Comparison of ENCODE assay signal across 7 cellular contexts in the genomic region with DNA sequence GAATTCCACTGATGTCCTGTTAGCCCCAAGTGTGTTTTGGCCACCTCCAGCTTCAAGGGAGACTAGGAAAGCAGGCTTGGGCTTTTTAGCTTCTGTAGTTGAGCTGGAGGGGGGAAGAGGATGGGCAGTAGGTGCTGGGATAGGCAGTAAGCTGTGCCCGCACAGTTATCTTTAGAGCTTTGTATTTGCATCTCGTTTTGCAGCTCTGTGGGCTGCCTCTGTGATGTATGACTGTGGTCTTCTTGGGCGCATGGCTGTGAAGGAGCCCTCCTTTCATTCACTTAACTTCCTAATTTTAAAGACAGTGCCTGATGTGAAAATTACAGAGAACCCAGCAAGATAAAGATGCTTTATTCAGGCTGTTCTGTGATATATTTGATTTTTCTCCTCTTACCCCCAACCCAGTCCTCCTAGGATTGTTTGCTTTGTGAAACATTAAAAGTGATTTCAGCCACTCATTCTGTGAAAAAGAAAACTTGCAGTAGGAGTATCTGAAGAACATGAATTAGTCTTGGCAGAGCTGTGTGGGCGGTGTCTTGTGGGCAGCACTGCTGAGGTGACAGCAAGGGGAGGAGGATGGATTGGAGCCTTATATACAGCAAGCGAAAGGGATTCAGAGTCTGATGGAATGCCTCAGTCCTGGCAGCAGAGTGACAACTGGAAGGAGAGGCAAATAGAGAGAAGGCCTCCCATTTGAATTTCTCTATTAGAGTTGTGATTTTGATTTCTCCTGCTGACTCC.
A peak's percentile ranks its signal among the peaks of the same experiment; 100 is the strongest.
DNase-seq lines count a peak whose midpoint lies in the region; ATAC-seq and TF ChIP-seq lines count a peak whose summit lies in the region.

No MANE protein-coding gene starts in this region.

- H3K27me3 Mint-ChIP-seq in effector memory CD8-positive, alpha-beta T cell, result no peaks in the 10 kb centered on the region
- H3K27me3 Mint-ChIP-seq in endothelial cell (ENCODE audit: unreplicated experiment), result peaks cover 4% of the 10 kb centered on the region

- H3K4me1 ChIP-seq in OCI-LY1 (ENCODE audit: insufficient read depth, low read length, severe bottlenecking), result peaks cover 34% of the 10 kb centered on the region

- TF ChIP-seq CTCF in OCI-LY1 (IDR thresholded peaks at IDR 0.05; ENCODE audit: low read length) (no peak), dorsolateral prefrontal cortex (IDR thresholded peaks at IDR 0.05 in 54 of 56, conservative IDR thresholded peaks at IDR 0.05 in 2 of 56; ENCODE audit: low read depth in 1 of 56, partially characterized antibody in 56 of 56) (no peak), endothelial cell (IDR thresholded peaks at IDR 0.05; ENCODE audit: unreplicated experiment) (no peak)

- H3K36me3 Mint-ChIP-seq in effector memory CD8-positive, alpha-beta T cell (ENCODE audit: insufficient read depth), result peaks cover 7% of the 10 kb centered on the region
- H3K36me3 Mint-ChIP-seq in endothelial cell (ENCODE audit: low read depth, unreplicated experiment), result peaks cover 37% of the 10 kb centered on the region

- no peaks in the 10 kb centered on the region for H3K9me3 Mint-ChIP-seq in effector memory CD8-positive, alpha-beta T cell
- H3K9me3 Mint-ChIP-seq in endothelial cell (ENCODE audit: unreplicated experiment), result no peaks in the 10 kb centered on the region

- peak overlapping the region; percentile 22; the same call in 1 of the 2 replicates for H3K4me2 ChIP-seq in OCI-LY1 (ENCODE audit: low read length)

- peak overlapping the region; percentile 2 for H3K4me3 ChIP-seq in OCI-LY1 (ENCODE audit: low read depth, low read length, poor library complexity, severe bottlenecking)
- H3K4me3 ChIP-seq in dorsolateral prefrontal cortex, result no peak overlapping the region

- peaks cover 39% of the 10 kb centered on the region for H3K36me3 ChIP-seq in OCI-LY1 (ENCODE audit: insufficient read depth, low read length)

- H3K27ac ChIP-seq in OCI-LY1 (ENCODE audit: low read depth, low read length, poor library complexity, severe bottlenecking) (peak overlapping the region; percentile 87), dorsolateral prefrontal cortex (peak overlapping the region in 12 of 59 donors; percentile 12 to 76 (median 56))

- ATAC-seq in GM21825 (IDR thresholded peaks at IDR 0.05; ENCODE audit: unreplicated experiment), result peak; percentile 64
- no peak for ATAC-seq in effector memory CD8-positive, alpha-beta T cell (replicated peaks)

- intact Hi-C loops in dorsolateral prefrontal cortex (cut with DNase I), result no loop called here

- H3K27me3 ChIP-seq in OCI-LY1 (ENCODE audit: insufficient read depth, low read length), result no peaks in the 10 kb centered on the region
- no peaks in the 10 kb centered on the region for H3K27me3 ChIP-seq in dorsolateral prefrontal cortex

- peaks cover 3 to 8% of the 10 kb centered on the region in 2 donors for H3K4me1 Mint-ChIP-seq in effector memory CD8-positive, alpha-beta T cell (ENCODE audit: low read depth in 2 of 2)
- peaks cover 8% of the 10 kb centered on the region for H3K4me1 Mint-ChIP-seq in endothelial cell (ENCODE audit: unreplicated experiment)

- H3K9me3 ChIP-seq in OCI-LY1 (ENCODE audit: low read length), result no peaks in the 10 kb centered on the region; the same call in 1 of the 2 replicates

- no peaks in the 10 kb centered on the region for H3F3A ChIP-seq in OCI-LY1 (ENCODE audit: insufficient read depth, low read length)

- no peaks in the 10 kb centered on the region for H3K79me2 ChIP-seq in OCI-LY1 (ENCODE audit: insufficient read depth, low read length)

- no peak overlapping the region for H2AFZ ChIP-seq in OCI-LY1 (ENCODE audit: low read length)

- DNase-seq in dorsolateral prefrontal cortex (peak in 6 of 10 donors; percentile 55 to 77 (median 72)), OCI-M2 (lab: John Stamatoyannopoulos, UW; ENCODE audit: unreplicated experiment) (no peak), endothelial cell (ENCODE audit: low spot score) (no peak)
- DNase-seq in stimulated activated CD8-positive, alpha-beta memory T cell treated with anti-CD3 and anti-CD28 coated beads, Interleukin-7, amount 100 ng/mL, for 4 hours (ENCODE audit: low read depth in 2 of 2), result peak; percentile 4 to 11
- DNase-seq in effector memory CD8-positive, alpha-beta T cell, result no peak

- no peak overlapping the region for H3K4me3 Mint-ChIP-seq in effector memory CD8-positive, alpha-beta T cell
- H3K4me3 Mint-ChIP-seq in endothelial cell (ENCODE audit: unreplicated experiment), result no peak overlapping the region

- H3K9ac ChIP-seq in OCI-LY1 (ENCODE audit: low read length), result peak overlapping the region; percentile 26

- no peaks in the 10 kb centered on the region for H3K9me2 ChIP-seq in OCI-LY1 (ENCODE audit: low read depth, low read length)

- peak overlapping the region in 1 of 2 donors; percentile 66 for H3K27ac Mint-ChIP-seq in effector memory CD8-positive, alpha-beta T cell
- H3K27ac Mint-ChIP-seq in endothelial cell (ENCODE audit: unreplicated experiment), result no peak overlapping the region

- no peaks in the 10 kb centered on the region for H4K20me1 ChIP-seq in OCI-LY1 (ENCODE audit: insufficient read depth, low read length)

Comparison
In these comparisons a context has a peak if more than half of its experiments do, and no peak if none do; other contexts are left out.
1. DNase-seq: peak in dorsolateral prefrontal cortex (6 of 10) and stimulated activated CD8-positive, alpha-beta memory T cell treated with anti-CD3 and anti-CD28 coated beads, Interleukin-7, amount 100 ng/mL, for 4 hours (2 of 2); none in effector memory CD8-positive, alpha-beta T cell (0 of 3), OCI-M2 (single experiment) and endothelial cell (single experiment).